8 cellular contexts compared by ENCODE assay signal in the genomic region with DNA sequence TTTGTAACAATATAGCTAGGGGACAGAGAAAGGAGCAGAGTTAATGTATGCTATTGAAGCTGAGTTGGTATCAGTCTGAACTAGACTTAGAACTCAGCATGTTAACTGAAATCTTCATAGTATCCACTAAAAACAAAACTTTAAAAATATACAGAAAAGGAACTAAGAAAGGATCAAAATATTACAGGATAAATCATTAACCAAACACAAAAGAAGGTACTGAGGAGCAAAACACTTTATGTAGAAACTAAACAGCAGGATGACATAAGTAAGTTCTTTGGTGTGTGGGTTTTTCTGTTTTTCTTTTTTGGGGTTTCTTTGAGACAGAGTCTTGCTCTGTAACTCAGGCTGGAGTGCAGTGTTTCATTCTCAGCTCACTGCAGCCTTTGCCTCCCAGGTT.
A peak's percentile ranks its signal among the peaks of the same experiment; 100 is the strongest.
ATAC-seq lines count a peak whose summit lies in the region.
"Not testable (repeated sequence)": the region's sequence is repeated elsewhere in the genome, so short reads cannot be mapped to it uniquely, and the experiment has no call there.

No MANE protein-coding gene starts in this region.

- H3K27me3 Mint-ChIP-seq in stimulated activated memory B cell treated with anti-CD40 and anti-IgM and Interleukin-4, amounts not matched to agents 10 μg/mL and 1 μg/mL and 100 μg/mL, for 72 hours, result not testable (repeated sequence)

- ATAC-seq in GM18517 (IDR thresholded peaks at IDR 0.05; ENCODE audit: unreplicated experiment) (peak; percentile 100), GM19328 (IDR thresholded peaks at IDR 0.05; ENCODE audit: unreplicated experiment) (peak; percentile 82), GM21447 (IDR thresholded peaks at IDR 0.05; ENCODE audit: unreplicated experiment) (peak; percentile 96), HG02588 (IDR thresholded peaks at IDR 0.05; ENCODE audit: unreplicated experiment) (peak; percentile 98), HG02938 (IDR thresholded peaks at IDR 0.05; ENCODE audit: unreplicated experiment) (peak; percentile 99), HG03103 (IDR thresholded peaks at IDR 0.05; ENCODE audit: low read depth, unreplicated experiment) (peak; percentile 78), HG03442 (IDR thresholded peaks at IDR 0.05; ENCODE audit: unreplicated experiment) (peak; percentile 71)
- peak; percentile 83 for ATAC-seq in stimulated activated memory B cell treated with anti-CD40 and anti-IgM and Interleukin-4, amounts not matched to agents 10 μg/mL and 1 μg/mL and 100 μg/mL, for 72 hours

- not testable (repeated sequence) for H3K27ac Mint-ChIP-seq in stimulated activated memory B cell treated with anti-CD40 and anti-IgM and Interleukin-4, amounts not matched to agents 10 μg/mL and 1 μg/mL and 100 μg/mL, for 72 hours

- H3K4me3 Mint-ChIP-seq in stimulated activated memory B cell treated with anti-CD40 and anti-IgM and Interleukin-4, amounts not matched to agents 10 μg/mL and 1 μg/mL and 100 μg/mL, for 72 hours, result not testable (repeated sequence)

- H3K36me3 Mint-ChIP-seq in stimulated activated memory B cell treated with anti-CD40 and anti-IgM and Interleukin-4, amounts not matched to agents 10 μg/mL and 1 μg/mL and 100 μg/mL, for 72 hours, result not testable (repeated sequence)

- not testable (repeated sequence) for H3K4me1 Mint-ChIP-seq in stimulated activated memory B cell treated with anti-CD40 and anti-IgM and Interleukin-4, amounts not matched to agents 10 μg/mL and 1 μg/mL and 100 μg/mL, for 72 hours

- not testable (repeated sequence) for H3K9me3 Mint-ChIP-seq in stimulated activated memory B cell treated with anti-CD40 and anti-IgM and Interleukin-4, amounts not matched to agents 10 μg/mL and 1 μg/mL and 100 μg/mL, for 72 hours

Comparison
In these comparisons a context has a peak if more than half of its experiments do, and no peak if none do; other contexts are left out.
1. Peak in every context shown above with its lines: ATAC-seq.